In genomic region chr22:42412744-42413220, GRCh38 we compare ENCODE assay signal across 2 cellular contexts.
A peak's percentile ranks its signal among the peaks of the same experiment; 100 is the strongest.
TF ChIP-seq lines count a peak whose summit lies in the region.

No MANE protein-coding gene starts in this region.

TF ChIP-seq in H1, 55 proteins besides CTCF, POLR2A, EP300 and RAD21 (continues in another document):
- TF ChIP-seq HDAC6 (IDR thresholded peaks at IDR 0.05; ENCODE audit: low read depth, low read length) = no peak
- TF ChIP-seq SIN3A (conservative IDR thresholded peaks at IDR 0.05 in 1 of 2, IDR thresholded peaks at IDR 0.05 in 1 of 2; ENCODE audit: low read depth in 1 of 2, low read length in 2 of 2) = peak in 1 of 2 experiments; percentile 43; a peak in 1 of 4 replicates
- no peak for TF ChIP-seq ZNF274 (IDR thresholded peaks at IDR 0.05; ENCODE audit: borderline replicate concordance, extremely low read depth, low read length)
- TF ChIP-seq E2F6 (IDR thresholded peaks at IDR 0.05) = peak; percentile 16; the same call in 1 of the 2 replicates
- peak; percentile 92; the same call in 1 of the 2 replicates for TF ChIP-seq RBBP5 (IDR thresholded peaks at IDR 0.05; ENCODE audit: borderline replicate concordance, low read depth, low read length)
- TF ChIP-seq CEBPB (IDR thresholded peaks at IDR 0.05; ENCODE audit: low read depth, low read length) = no peak
- no peak for TF ChIP-seq FOSL1 (IDR thresholded peaks at IDR 0.05; ENCODE audit: insufficient read depth, low read depth, low read length)
- TF ChIP-seq BCL11A (IDR thresholded peaks at IDR 0.05; ENCODE audit: low read depth in 2 of 2, low read length in 2 of 2) = no peak
- TF ChIP-seq EGR1 (IDR thresholded peaks at IDR 0.05; ENCODE audit: borderline replicate concordance, low read depth, low read length) = no peak
- no peak for TF ChIP-seq CHD1 (IDR thresholded peaks at IDR 0.05; ENCODE audit: low read depth, low read length)
- no peak for TF ChIP-seq CBX5 (IDR thresholded peaks at IDR 0.05; ENCODE audit: low read depth, low read length)
- TF ChIP-seq RNF2 (IDR thresholded peaks at IDR 0.05; ENCODE audit: borderline replicate concordance, low read depth, low read length, missing control alignments, poor library complexity, severe bottlenecking) = no peak
- no peak for TF ChIP-seq TCF12 (IDR thresholded peaks at IDR 0.05; ENCODE audit: low read depth, low read length)
- no peak for TF ChIP-seq SAP30 (IDR thresholded peaks at IDR 0.05; ENCODE audit: insufficient read depth, insufficient replicate concordance, low read length)
- TF ChIP-seq TBP (IDR thresholded peaks at IDR 0.05; ENCODE audit: low read depth, low read length) = no peak
- TF ChIP-seq SP1 (IDR thresholded peaks at IDR 0.05; ENCODE audit: low read depth, low read length) = 0 out of 2 replicates have a peak, but pooled peaks have one; percentile 46
- no peak for TF ChIP-seq CBX8 (IDR thresholded peaks at IDR 0.05; ENCODE audit: borderline replicate concordance, low read depth, low read length)
- TF ChIP-seq EZH2 (IDR thresholded peaks at IDR 0.05; ENCODE audit: low read depth, low read length, severe bottlenecking) = no peak
- TF ChIP-seq NRF1 (IDR thresholded peaks at IDR 0.05; ENCODE audit: low read depth, low read length) = no peak
- no peak for TF ChIP-seq SIX5 (IDR thresholded peaks at IDR 0.05; ENCODE audit: low read depth, low read length)
- TF ChIP-seq MAFK (IDR thresholded peaks at IDR 0.05; ENCODE audit: low read depth, low read length) = peak; percentile 44; the same call in 1 of the 2 replicates
- no peak for TF ChIP-seq RXRA (IDR thresholded peaks at IDR 0.05; ENCODE audit: insufficient read depth, low read depth, low read length)
- no peak for TF ChIP-seq JUN (IDR thresholded peaks at IDR 0.05; ENCODE audit: low read depth, low read length)
- TF ChIP-seq HDAC2 (IDR thresholded peaks at IDR 0.05; ENCODE audit: borderline replicate concordance in 1 of 2, low read depth in 2 of 2, low read length in 2 of 2) = no peak
- TF ChIP-seq JUND (IDR thresholded peaks at IDR 0.05; ENCODE audit: low read length) = no peak
- TF ChIP-seq POU5F1 (IDR thresholded peaks at IDR 0.05; ENCODE audit: low read depth, low read length) = no peak
- no peak for TF ChIP-seq NANOG (IDR thresholded peaks at IDR 0.05; ENCODE audit: insufficient read depth, low read depth, low read length, poor library complexity, severe bottlenecking)
- no peak for TF ChIP-seq SRF (IDR thresholded peaks at IDR 0.05; ENCODE audit: low read depth, low read length)
- TF ChIP-seq BACH1 (IDR thresholded peaks at IDR 0.05; ENCODE audit: low read length) = peak; percentile 51; the same call in 1 of the 2 replicates
- TF ChIP-seq SUZ12 (IDR thresholded peaks at IDR 0.05; ENCODE audit: low read length) = no peak

TF ChIP-seq in neural cell, 6 proteins besides CTCF, POLR2A, EP300 and RAD21:
- no peak for TF ChIP-seq SMC3 (conservative IDR thresholded peaks at IDR 0.05; ENCODE audit: poor library complexity)
- TF ChIP-seq POLR2AphosphoS5 (IDR thresholded peaks at IDR 0.05) = no peak
- no peak for TF ChIP-seq REST (IDR thresholded peaks at IDR 0.05; ENCODE audit: borderline replicate concordance)
- TF ChIP-seq TAF1 (IDR thresholded peaks at IDR 0.05; ENCODE audit: low read depth) = no peak
- TF ChIP-seq EZH2 (IDR thresholded peaks at IDR 0.05; ENCODE audit: borderline replicate concordance, insufficient read depth, low read length, poor library complexity, severe bottlenecking) = no peak
- TF ChIP-seq MXI1 (conservative IDR thresholded peaks at IDR 0.05; ENCODE audit: poor library complexity, severe bottlenecking) = no peak
